8 cellular contexts compared by ENCODE assay signal in genomic region chr16:2531371-2531695, GRCh38. TPM values are rescaled to one million over a fixed set of nuclear protein-coding genes. Genes with fewer than 3 reads are reported as not detected.
A peak's percentile ranks its signal among the peaks of the same experiment; 100 is the strongest.
DNase-seq lines count a peak whose midpoint lies in the region; ATAC-seq lines count a peak whose summit lies in the region.

Gene CEMP1 (minus strand): TSS chr16:2531408. CDS start chr16:2531073, 335 bp downstream.

- H3K4me3 Mint-ChIP-seq in CD4-positive, alpha-beta memory T cell, result peak within 1 kb of the TSS; percentile 91 to 98 (median 96)
- H3K4me3 Mint-ChIP-seq in naive thymus-derived CD8-positive, alpha-beta T cell, result peak within 1 kb of the TSS; percentile 92 to 100 (median 96)

- peaks cover 0 to 23% of the 10 kb centered on the region in 2 donors for H3K36me3 Mint-ChIP-seq in CD4-positive, alpha-beta memory T cell
- H3K36me3 Mint-ChIP-seq in naive thymus-derived CD8-positive, alpha-beta T cell, result peaks cover 0 to 7% (median 0%) of the 10 kb centered on the region in 3 donors

- intact Hi-C loops in CD4-positive, alpha-beta memory T cell (cut with micrococcal nuclease), result loop anchor here (5.0 to 10.0 kb wide), 2 partner anchors 243 to 759 kb away; partner anchors contain the start of genes ELOB, EME2, MRPS34 and NME3

- H3K4me1 ChIP-seq in CD4-positive, alpha-beta memory T cell (ENCODE audit: insufficient read depth, low read length), result peaks cover 12% of the 10 kb centered on the region

- POLR2A ChIA-PET in CD4-positive, alpha-beta memory T cell (lab: Charles Lee; ENCODE audit: partially characterized antibody), result interaction anchor here (0.6 to 3.5 kb wide), 8 partner anchors 10 to 1015 kb away, joined by 3 to 170 read pairs (median 3); partner anchors contain the start of genes AMDHD2, ATP6V0C, CCNF and KCTD5
- POLR2A ChIA-PET in naive thymus-derived CD8-positive, alpha-beta T cell (lab: Charles Lee), result interaction anchor here (0.6 to 10.6 kb wide), 5 partner anchors 12 to 142 kb away, joined by 3 to 146 read pairs (median 4); partner anchors contain the start of genes AMDHD2 and ATP6V0C

- peaks cover 19% of the 10 kb centered on the region for H3K36me3 ChIP-seq in CD4-positive, alpha-beta memory T cell (ENCODE audit: insufficient read depth, low read length)

- peak within 1 kb of the TSS; percentile 98 to 100 (median 99) for H3K27ac Mint-ChIP-seq in CD4-positive, alpha-beta memory T cell
- H3K27ac Mint-ChIP-seq in naive thymus-derived CD8-positive, alpha-beta T cell, result peak within 1 kb of the TSS; percentile 92 to 100 (median 99)

- no peaks in the 10 kb centered on the region for H3K27me3 ChIP-seq in CD4-positive, alpha-beta memory T cell (ENCODE audit: insufficient read depth, low read length)

- peak within 1 kb of the TSS; percentile 91 for H3K27ac ChIP-seq in CD4-positive, alpha-beta memory T cell (ENCODE audit: low read depth, low read length)
- peak within 1 kb of the TSS; percentile 90 for H3K27ac ChIP-seq in cingulate gyrus (ENCODE audit: low read depth, low read length)

- DNase-seq in CD4-positive, alpha-beta memory T cell, result no peak
- no peak for DNase-seq in Jurkat, Clone E6-1 (ENCODE audit: low read depth, low spot score)
- no peak for DNase-seq in naive thymus-derived CD8-positive, alpha-beta T cell
- DNase-seq in middle frontal gyrus (ENCODE audit: extremely low spot score, low spot score), result no peak
- no peak for DNase-seq in HUDEP-2 (lab: John Stamatoyannopoulos, UW; ENCODE audit: unreplicated experiment in 76 of 76)

- CTCF ChIA-PET in CD4-positive, alpha-beta memory T cell (lab: Charles Lee; ENCODE audit: partially characterized antibody), result interaction anchor here (1.2 to 1.3 kb wide), 2 partner anchors 10 to 18 kb away, joined by 3 to 4 read pairs; partner anchors contain the start of gene ATP6V0C

- no peaks in the 10 kb centered on the region for H3K9me3 ChIP-seq in CD4-positive, alpha-beta memory T cell (ENCODE audit: control insufficient read depth in 1 of 2, low read length in 2 of 2)

- H3K4me3 ChIP-seq in CD4-positive, alpha-beta memory T cell (ENCODE audit: low read length in 2 of 2), result peak within 1 kb of the TSS; percentile 67 to 95
- peak within 1 kb of the TSS; percentile 59 for H3K4me3 ChIP-seq in Jurkat, Clone E6-1 (ENCODE audit: low read length)

- no peak for ATAC-seq in naive thymus-derived CD8-positive, alpha-beta T cell
- ATAC-seq in HG02938 (IDR thresholded peaks at IDR 0.05; ENCODE audit: unreplicated experiment) (no peak), GM19328 (IDR thresholded peaks at IDR 0.05; ENCODE audit: unreplicated experiment) (no peak)

- peaks cover 4 to 30% (median 18%) of the 10 kb centered on the region in 4 donors for H3K4me1 Mint-ChIP-seq in CD4-positive, alpha-beta memory T cell
- peaks cover 9 to 31% (median 19%) of the 10 kb centered on the region in 4 donors for H3K4me1 Mint-ChIP-seq in naive thymus-derived CD8-positive, alpha-beta T cell

- peaks cover 0 to 2% of the 10 kb centered on the region in 2 donors for H3K27me3 Mint-ChIP-seq in CD4-positive, alpha-beta memory T cell
- peaks cover 0 to 3% (median 0%) of the 10 kb centered on the region in 5 donors for H3K27me3 Mint-ChIP-seq in naive thymus-derived CD8-positive, alpha-beta T cell

- peaks cover 0 to 8% (median 0%) of the 10 kb centered on the region in 8 donors for H3K9me3 Mint-ChIP-seq in CD4-positive, alpha-beta memory T cell
- H3K9me3 Mint-ChIP-seq in naive thymus-derived CD8-positive, alpha-beta T cell, result no peaks in the 10 kb centered on the region

RNA-seq across cellular contexts. Expression of gene CEMP1, which starts in this region (rescaled TPM):
- total RNA-seq in CD4-positive, alpha-beta memory T cell, result 1 to 10 TPM; 1.7 to 3.0 TPM
- polyA plus RNA-seq in CD4-positive, alpha-beta memory T cell, result 1 to 10 TPM; 1.9 to 5.0 TPM
- 5.9 TPM for polyA plus RNA-seq in Jurkat, Clone E6-1 (2012; ENCODE audit: insufficient read depth, insufficient read length)
- 1 to 10 TPM; 1.6 to 2.1 TPM for total RNA-seq in naive thymus-derived CD8-positive, alpha-beta T cell
- polyA plus RNA-seq in naive thymus-derived CD8-positive, alpha-beta T cell, result 1 to 10 TPM in 2 of 3 donors, under 1 TPM in 1; 0.81 to 6.0 (median 2.8) TPM
